Comparison of ENCODE assay signal across 8 cellular contexts in the genomic region with DNA sequence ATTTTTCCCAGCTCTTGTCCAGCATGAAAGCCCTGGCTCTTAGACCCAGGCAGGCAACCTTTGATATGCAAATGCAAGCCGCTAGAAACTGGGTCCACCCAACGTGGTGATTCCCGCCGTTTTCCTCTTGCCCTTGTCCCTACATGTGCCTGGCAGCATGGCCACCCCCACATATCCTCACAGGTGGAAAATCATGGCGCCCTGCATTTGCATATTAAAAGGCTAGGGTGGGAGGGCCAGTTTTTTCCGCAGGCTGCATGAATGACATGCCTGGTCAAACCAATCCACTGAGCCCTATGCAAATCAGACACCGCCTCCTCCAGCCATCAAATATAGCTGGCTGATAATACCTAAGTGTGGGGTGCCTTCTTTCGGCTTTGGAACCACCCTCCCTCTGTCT.
"Had no signal": no experiment of that assay in that cellular context is flagged by ENCODE, and none has a peak within 500 bp of the region (broad histone marks: within the 10 kb centered on the region; RNA-seq: fewer than 3 reads in every experiment).

No MANE protein-coding gene starts in this region.

- DNase-seq: GOT3, H9, HCEC 1CT, KG1 had no signal

- H3K27ac Mint-ChIP-seq: H9, IgD-negative memory B cell had no signal

- H3K4me3 Mint-ChIP-seq: H9, IgD-negative memory B cell had no signal

- H3K4me1 Mint-ChIP-seq: IgD-negative memory B cell had no signal

- H3K27ac ChIP-seq: HL-60 had no signal

- H3K27me3 Mint-ChIP-seq: IgD-negative memory B cell had no signal

- FAIRE-seq: H54, HepG2 had no signal

- ATAC-seq: HepG2 had no signal

- H3K36me3 Mint-ChIP-seq: IgD-negative memory B cell had no signal
